2 cellular contexts compared by ENCODE assay signal in genomic region chr12:75978677-75979076, GRCh38.
TF ChIP-seq lines count a peak whose summit lies in the region.

No MANE protein-coding gene starts in this region.

TF ChIP-seq in IMR-90, 13 proteins besides CTCF, POLR2A, EP300 and RAD21:
- TF ChIP-seq CHD1 (IDR thresholded peaks at IDR 0.05; ENCODE audit: low read depth, low read length) (no peak), RCOR1 (IDR thresholded peaks at IDR 0.05; ENCODE audit: insufficient replicate concordance, low read length) (no peak), NFE2L2 (IDR thresholded peaks at IDR 0.05; ENCODE audit: low read depth, low read length) (no peak), FOS (IDR thresholded peaks at IDR 0.05; ENCODE audit: low read depth, low read length) (no peak), RFX5 (IDR thresholded peaks at IDR 0.05; ENCODE audit: low read depth, low read length) (no peak), ELK1 (IDR thresholded peaks at IDR 0.05; ENCODE audit: borderline replicate concordance, low read depth, low read length) (no peak), MAZ (IDR thresholded peaks at IDR 0.05; ENCODE audit: borderline replicate concordance, low read depth, low read length) (no peak), CEBPB (IDR thresholded peaks at IDR 0.05; ENCODE audit: low read depth, low read length) (no peak), BHLHE40 (IDR thresholded peaks at IDR 0.05; ENCODE audit: low read depth, low read length) (no peak), SMC3 (IDR thresholded peaks at IDR 0.05; ENCODE audit: low read depth, low read length) (no peak), MXI1 (IDR thresholded peaks at IDR 0.05; ENCODE audit: borderline replicate concordance, low read depth, low read length) (no peak), USF2 (IDR thresholded peaks at IDR 0.05; ENCODE audit: low read depth, low read length) (no peak), MAFK (IDR thresholded peaks at IDR 0.05; ENCODE audit: low read depth, low read length) (no peak)
TF ChIP-seq in IMR-90: peak in this region for 0.

TF ChIP-seq in K562, 482 proteins besides CTCF, POLR2A, EP300 and RAD21:
- TF ChIP-seq ZNF57 (CRISPR knock-in tag; IDR thresholded peaks at IDR 0.05) (no peak), NCOR1 (IDR thresholded peaks at IDR 0.05) (no peak), SMAD3 (CRISPR knock-in tag; conservative IDR thresholded peaks at IDR 0.05) (no peak), ZBTB1 (CRISPR knock-in tag; IDR thresholded peaks at IDR 0.05; ENCODE audit: borderline replicate concordance, low read depth) (no peak), ZNF408 (CRISPR knock-in tag; IDR thresholded peaks at IDR 0.05; ENCODE audit: low read depth) (no peak)
